ENCODE assay signal across 18 cellular contexts in the genomic region with DNA sequence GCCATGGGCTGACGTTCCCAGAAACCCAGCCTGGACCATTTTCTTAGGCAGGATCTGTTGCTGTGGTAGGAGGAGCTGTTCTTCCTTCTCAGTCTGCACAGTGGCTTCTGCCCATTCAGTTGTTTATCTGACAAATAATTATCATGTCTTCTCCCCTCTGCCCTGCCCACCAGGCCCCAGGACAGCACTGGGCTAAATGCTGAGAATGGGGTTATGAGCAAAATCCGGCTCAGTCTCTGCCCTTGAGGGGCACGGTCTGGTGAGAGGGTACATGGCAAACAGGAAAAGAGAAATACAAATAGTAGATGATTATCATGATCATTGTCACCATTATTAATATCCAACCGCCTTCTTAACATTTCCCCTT. TPM values are rescaled to one million over a fixed set of nuclear protein-coding genes. Genes with fewer than 3 reads are reported as not detected.
"Had no signal": no experiment of that assay in that cellular context is flagged by ENCODE, and none has a peak within 500 bp of the region (broad histone marks: within the 10 kb centered on the region; RNA-seq: fewer than 3 reads in every experiment).

No MANE protein-coding gene starts in this region.

- H2AFZ ChIP-seq: parathyroid adenoma had no signal

- H3K27ac Mint-ChIP-seq: activated CD4-positive, alpha-beta memory T cell treated with anti-CD3 and anti-CD28 coated beads, Interleukin-2, amount 10 ng/mL, durations not matched to agents 7 days and 5 days; activated CD4-positive, alpha-beta T cell treated with anti-CD3 and anti-CD28 coated beads for 36 hours; activated CD8-positive, alpha-beta memory T cell treated with anti-CD3 and anti-CD28 coated beads, Interleukin-2, amount 10 ng/mL, durations not matched to agents 7 days and 5 days; activated naive CD8-positive, alpha-beta T cell treated with anti-CD3 and anti-CD28 coated beads for 36 hours; WTC11 had no signal

- H3K9me3 ChIP-seq: body of pancreas, neutrophil, thyroid gland had no signal

- H3K9me3 Mint-ChIP-seq: activated CD4-positive, alpha-beta memory T cell treated with anti-CD3 and anti-CD28 coated beads, Interleukin-2, amount 10 ng/mL, durations not matched to agents 7 days and 5 days; activated naive CD8-positive, alpha-beta T cell treated with anti-CD3 and anti-CD28 coated beads for 36 hours; naive thymus-derived CD8-positive, alpha-beta T cell; WTC11 had no signal

- H3K36me3 Mint-ChIP-seq: activated CD8-positive, alpha-beta memory T cell treated with anti-CD3 and anti-CD28 coated beads, Interleukin-2, amount 10 ng/mL, durations not matched to agents 7 days and 5 days; activated naive CD8-positive, alpha-beta T cell treated with anti-CD3 and anti-CD28 coated beads for 36 hours; naive thymus-derived CD8-positive, alpha-beta T cell; WTC11 had no signal

- H3K36me3 ChIP-seq: neutrophil, thyroid gland had no signal

- H3K4me3 Mint-ChIP-seq: activated CD4-positive, alpha-beta memory T cell treated with anti-CD3 and anti-CD28 coated beads, Interleukin-2, amount 10 ng/mL, durations not matched to agents 7 days and 5 days; activated CD4-positive, alpha-beta T cell treated with anti-CD3 and anti-CD28 coated beads for 36 hours; activated CD8-positive, alpha-beta memory T cell treated with anti-CD3 and anti-CD28 coated beads, Interleukin-2, amount 10 ng/mL, durations not matched to agents 7 days and 5 days; activated naive CD8-positive, alpha-beta T cell treated with anti-CD3 and anti-CD28 coated beads for 36 hours; naive thymus-derived CD8-positive, alpha-beta T cell; WTC11 had no signal

- H3K27me3 ChIP-seq: body of pancreas, thyroid gland had no signal

- H3K9ac ChIP-seq: parathyroid adenoma had no signal

- ATAC-seq: activated CD4-positive, alpha-beta T cell treated with anti-CD3 and anti-CD28 coated beads for 36 hours; activated CD8-positive, alpha-beta memory T cell treated with anti-CD3 and anti-CD28 coated beads, Interleukin-2, amount 10 ng/mL, durations not matched to agents 7 days and 5 days; naive thymus-derived CD8-positive, alpha-beta T cell; WTC11 had no signal

- H3K79me2 ChIP-seq: parathyroid adenoma had no signal

- DNase-seq: activated CD4-positive, alpha-beta memory T cell treated with anti-CD3 and anti-CD28 coated beads, Interleukin-2, amount 10 ng/mL, durations not matched to agents 7 days and 5 days; activated CD4-positive, alpha-beta T cell treated with anti-CD3 and anti-CD28 coated beads for 36 hours; activated CD8-positive, alpha-beta memory T cell treated with anti-CD3 and anti-CD28 coated beads, Interleukin-2, amount 10 ng/mL, durations not matched to agents 7 days and 5 days; activated naive CD4-positive, alpha-beta T cell; activated naive CD8-positive, alpha-beta T cell treated with anti-CD3 and anti-CD28 coated beads for 36 hours; foreskin melanocyte; glutamatergic neuron; islet precursor cell; naive thymus-derived CD8-positive, alpha-beta T cell; stimulated activated CD4-positive, alpha-beta T cell treated with anti-CD3 and anti-CD28 coated beads, Interleukin-12 subunit alpha, Interleukin-12 subunit beta, amount 100 ng/mL, for 4 hours; stimulated activated CD4-positive, alpha-beta T cell treated with anti-CD3 and anti-CD28 coated beads, Interleukin-1b, Interleukin-23, amount 100 ng/mL, for 48 hours; stimulated activated naive CD4-positive, alpha-beta T cell treated with Interleukin-2 at 50 U/mL for 16 hours; SW 1271; thyroid gland had no signal

- H3K4me1 ChIP-seq: parathyroid adenoma had no signal

- H3K4me3 ChIP-seq: body of pancreas, thyroid gland had no signal

- H3K27ac ChIP-seq: neutrophil had no signal

- H3K4me1 Mint-ChIP-seq: activated CD4-positive, alpha-beta memory T cell treated with anti-CD3 and anti-CD28 coated beads, Interleukin-2, amount 10 ng/mL, durations not matched to agents 7 days and 5 days; activated CD4-positive, alpha-beta T cell treated with anti-CD3 and anti-CD28 coated beads for 36 hours; activated CD8-positive, alpha-beta memory T cell treated with anti-CD3 and anti-CD28 coated beads, Interleukin-2, amount 10 ng/mL, durations not matched to agents 7 days and 5 days; activated naive CD8-positive, alpha-beta T cell treated with anti-CD3 and anti-CD28 coated beads for 36 hours; naive thymus-derived CD8-positive, alpha-beta T cell had no signal

RNA-seq across cellular contexts. Expression of a gene that starts 42.9 kb away (rescaled TPM):
- total RNA-seq: naive thymus-derived CD8-positive, alpha-beta T cell had no signal
- polyA plus RNA-seq: naive thymus-derived CD8-positive, alpha-beta T cell had no signal
